ENCODE assay signal across 8 cellular contexts in the genomic region with DNA sequence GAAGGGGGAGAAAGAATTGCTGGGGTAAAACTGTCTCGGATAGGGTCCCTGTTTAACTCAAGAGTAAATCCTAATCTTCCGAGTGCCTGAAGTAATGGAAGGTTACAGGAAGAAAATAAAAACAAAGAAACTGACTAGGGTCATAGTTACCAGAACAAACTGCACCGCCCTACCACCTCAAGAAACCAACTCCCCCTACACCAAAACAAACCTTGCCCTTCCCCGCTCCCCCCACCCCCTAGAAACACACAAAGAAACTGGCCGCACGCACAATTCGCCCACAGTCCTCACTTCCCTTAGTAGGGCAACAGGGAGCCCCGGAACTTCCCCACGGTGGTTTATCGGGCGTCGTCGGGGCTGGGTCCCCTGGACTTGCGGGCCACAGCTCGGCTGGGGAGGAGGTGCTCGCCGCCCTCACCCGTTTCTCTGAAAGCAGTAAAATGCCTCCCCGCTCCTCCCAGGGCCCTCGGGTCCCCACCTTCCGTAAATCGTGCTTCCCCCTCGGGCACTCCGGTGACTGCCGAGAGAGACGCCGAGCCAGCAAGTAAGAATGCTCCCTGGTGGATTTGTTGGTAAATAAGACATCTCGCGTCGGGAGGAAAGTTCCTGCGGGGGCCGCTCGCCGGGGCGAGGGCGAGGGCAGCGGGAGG. TPM values are rescaled to one million over a fixed set of nuclear protein-coding genes. Genes with fewer than 3 reads are reported as not detected.
DNase-seq lines count a peak whose midpoint lies in the region; ATAC-seq and TF ChIP-seq lines count a peak whose summit lies in the region.

No MANE protein-coding gene starts in this region.

- no peaks in the 10 kb centered on the region for H3K27me3 ChIP-seq in iPS-18a (ENCODE audit: control insufficient read depth, insufficient read depth, low read length)

- H3K27ac Mint-ChIP-seq in activated naive CD8-positive, alpha-beta T cell treated with anti-CD3 and anti-CD28 coated beads, Interleukin-2, amount 10 ng/mL, durations not matched to agents 7 days and 5 days, result peak overlapping the region; percentile 98

- POLR2A ChIA-PET in AG04449 (lab: Yijun Ruan, JAX), result no interaction called here
- POLR2A ChIA-PET in activated naive CD8-positive, alpha-beta T cell treated with anti-CD3 and anti-CD28 coated beads, Interleukin-2, amount 10 ng/mL, durations not matched to agents 7 days and 5 days (lab: Charles Lee), result interaction anchor here (0.7 to 2.3 kb wide), 2 partner anchors 25 to 39 kb away, joined by 3 to 12 read pairs; no protein-coding TSS in a partner anchor

- peaks cover 44% of the 10 kb centered on the region for H3K4me1 Mint-ChIP-seq in activated naive CD8-positive, alpha-beta T cell treated with anti-CD3 and anti-CD28 coated beads, Interleukin-2, amount 10 ng/mL, durations not matched to agents 7 days and 5 days

- H3K27me3 Mint-ChIP-seq in activated naive CD8-positive, alpha-beta T cell treated with anti-CD3 and anti-CD28 coated beads, Interleukin-2, amount 10 ng/mL, durations not matched to agents 7 days and 5 days, result peaks cover 2% of the 10 kb centered on the region

- peak; percentile 7 for ATAC-seq in GM18870 (IDR thresholded peaks at IDR 0.05; ENCODE audit: unreplicated experiment)
- ATAC-seq in HG03175 (IDR thresholded peaks at IDR 0.05; ENCODE audit: unreplicated experiment), result peak; percentile 21
- ATAC-seq in activated naive CD8-positive, alpha-beta T cell treated with anti-CD3 and anti-CD28 coated beads, Interleukin-2, amount 10 ng/mL, durations not matched to agents 7 days and 5 days (ENCODE audit: low read depth), result peak; percentile 21

- H3K4me3 Mint-ChIP-seq in activated naive CD8-positive, alpha-beta T cell treated with anti-CD3 and anti-CD28 coated beads, Interleukin-2, amount 10 ng/mL, durations not matched to agents 7 days and 5 days, result peak overlapping the region; percentile 87

- no peaks in the 10 kb centered on the region for H3K36me3 ChIP-seq in iPS-18a (ENCODE audit: control insufficient read depth, low read depth, low read length)

- DNase-seq in AG04449 (ENCODE audit: low read depth, low spot score) (no peak), SHP77 treated with DMSO at 0.1 percent for 48 hours (lab: John Stamatoyannopoulos, UW) (peak; percentile 51), LoVo (ENCODE audit: low spot score) (no peak)
- DNase-seq in activated naive CD8-positive, alpha-beta T cell treated with anti-CD3 and anti-CD28 coated beads, Interleukin-2, amount 10 ng/mL, durations not matched to agents 7 days and 5 days, result no peak
- peak; percentile 7 to 17 for DNase-seq in stimulated activated CD4-positive, alpha-beta T cell treated with anti-CD3 and anti-CD28 coated beads, Interleukin-1b, Interleukin-23, amount 100 ng/mL, for 1 hour (ENCODE audit: low read depth in 2 of 2)

- H3K27ac ChIP-seq in iPS-18a (ENCODE audit: low read length), result peak overlapping the region; percentile 78

- peaks cover 42% of the 10 kb centered on the region for H3K4me1 ChIP-seq in iPS-18a (ENCODE audit: control insufficient read depth, low read depth, low read length)

- TF ChIP-seq CTCF in AG04449 (IDR thresholded peaks at IDR 0.05; ENCODE audit: insufficient read depth, low read length, missing control alignments), result no peak

- peaks cover 7% of the 10 kb centered on the region for H3K36me3 Mint-ChIP-seq in activated naive CD8-positive, alpha-beta T cell treated with anti-CD3 and anti-CD28 coated beads, Interleukin-2, amount 10 ng/mL, durations not matched to agents 7 days and 5 days

- H3K9me3 ChIP-seq in iPS-18a (ENCODE audit: control insufficient read depth, low read depth, low read length), result no peaks in the 10 kb centered on the region

- H3K4me3 ChIP-seq in AG04449 (ENCODE audit: low read depth, low read length), result peak overlapping the region; percentile 88
- peak overlapping the region; percentile 99 for H3K4me3 ChIP-seq in iPS-18a (ENCODE audit: low read length)

- CTCF ChIA-PET in AG04449 (lab: Yijun Ruan, JAX), result interaction anchor here (0.6 to 2.4 kb wide), 2 partner anchors 52 to 1452 kb away, joined by 3 to 9 read pairs; no protein-coding TSS in a partner anchor

- peak overlapping the region; percentile 99 for H3K9ac ChIP-seq in iPS-18a (ENCODE audit: low read length)

- no peaks in the 10 kb centered on the region for H3K9me3 Mint-ChIP-seq in activated naive CD8-positive, alpha-beta T cell treated with anti-CD3 and anti-CD28 coated beads, Interleukin-2, amount 10 ng/mL, durations not matched to agents 7 days and 5 days

RNA-seq across cellular contexts. Expression of a gene that starts 2.4 kb away (rescaled TPM):
- total RNA-seq in activated naive CD8-positive, alpha-beta T cell treated with anti-CD3 and anti-CD28 coated beads, Interleukin-2, amount 10 ng/mL, durations not matched to agents 7 days and 5 days, result 10 to 100 TPM; 74.7 to 86.3 TPM

Comparison
In these comparisons a context has a peak if more than half of its experiments do, and no peak if none do; other contexts are left out.
1. DNase-seq: peak in SHP77 treated with DMSO at 0.1 percent for 48 hours (single experiment) and stimulated activated CD4-positive, alpha-beta T cell treated with anti-CD3 and anti-CD28 coated beads, Interleukin-1b, Interleukin-23, amount 100 ng/mL, for 1 hour (2 of 2); none in AG04449 (single experiment), activated naive CD8-positive, alpha-beta T cell treated with anti-CD3 and anti-CD28 coated beads, Interleukin-2, amount 10 ng/mL, durations not matched to agents 7 days and 5 days (single experiment) and LoVo (single experiment).
2. Peak in every context shown above with its lines, with median percentiles within 50 percentile points of each other: ATAC-seq.